ENCODE assay signal across 8 cellular contexts in genomic region chr20:53706511-53707031, GRCh38.
A peak's percentile ranks its signal among the peaks of the same experiment; 100 is the strongest.
DNase-seq lines count a peak whose midpoint lies in the region; ATAC-seq and TF ChIP-seq lines count a peak whose summit lies in the region.

No MANE protein-coding gene starts in this region.

- ATAC-seq in GM19463 (IDR thresholded peaks at IDR 0.05; ENCODE audit: unreplicated experiment) (peak; percentile 43), heart right ventricle (peak in 3 of 8 donors; percentile 11 to 65 (median 43)), GM21825 (IDR thresholded peaks at IDR 0.05; ENCODE audit: unreplicated experiment) (no peak)

- H3K27ac ChIP-seq in OCI-LY3 (ENCODE audit: low read length), result no peak overlapping the region
- H3K27ac ChIP-seq in heart right ventricle, result peak overlapping the region in 7 of 10 donors; percentile 2 to 81 (median 30)

- no peak overlapping the region for H3K9ac ChIP-seq in OCI-LY3 (ENCODE audit: low read length)

- H3K27me3 ChIP-seq in BJ (ENCODE audit: control insufficient read depth, insufficient read depth, low read length) (no peaks in the 10 kb centered on the region; the same call in 1 of the 2 replicates), OCI-LY3 (ENCODE audit: low read depth, low read length) (no peaks in the 10 kb centered on the region; the same call in 1 of the 2 replicates), heart right ventricle (no peaks in the 10 kb centered on the region)

- H3K9me3 ChIP-seq in OCI-LY3 (ENCODE audit: insufficient read depth, low read length) (no peaks in the 10 kb centered on the region), heart right ventricle (no peaks in the 10 kb centered on the region)

- TF ChIP-seq CTCF in BJ (IDR thresholded peaks at IDR 0.05; ENCODE audit: insufficient read depth, low read depth, low read length) (no peak), OCI-LY3 (IDR thresholded peaks at IDR 0.05; ENCODE audit: low read depth, low read length) (no peak), heart right ventricle (IDR thresholded peaks at IDR 0.05) (no peak)

- H4K20me1 ChIP-seq in OCI-LY3 (ENCODE audit: insufficient read depth, low read length), result no peaks in the 10 kb centered on the region

- POLR2A ChIA-PET in BJ (lab: Charles Lee), result interaction anchor here (0.5 kb wide), 1 partner anchor 104 kb away, joined by 4 read pairs; no protein-coding TSS in a partner anchor

- H3K4me2 ChIP-seq in OCI-LY3 (ENCODE audit: low read length), result no peak overlapping the region

- H3K36me3 ChIP-seq in BJ (ENCODE audit: control insufficient read depth, insufficient read depth, low read length) (no peaks in the 10 kb centered on the region), OCI-LY3 (replicated peaks; ENCODE audit: low read depth, low read length) (no peaks in the 10 kb centered on the region), heart right ventricle (no peaks in the 10 kb centered on the region)

- peak; percentile 41 for DNase-seq in BJ (ENCODE audit: low read depth)
- no peak for DNase-seq in heart right ventricle
- no peak for DNase-seq in NCI-H2196 (lab: John Stamatoyannopoulos, UW; ENCODE audit: unreplicated experiment)
- DNase-seq in epidermal melanocyte (ENCODE audit: insufficient read length, low spot score), result no peak
- DNase-seq in NCI-H510A treated with DMSO at 0.1 percent for 48 hours (lab: John Stamatoyannopoulos, UW), result no peak

- no peaks in the 10 kb centered on the region for H3K79me2 ChIP-seq in OCI-LY3 (ENCODE audit: low read length)

- WGBS in heart right ventricle, 2 donors, result 50 to 53% methylated on average over 5 of the region's 5 CpGs

- CTCF ChIA-PET in BJ (lab: Yijun Ruan, JAX), result interaction anchor here (0.7 to 1.0 kb wide), 2 partner anchors 29 to 127 kb away, joined by 3 read pairs; no protein-coding TSS in a partner anchor

- H3K4me1 ChIP-seq in OCI-LY3 (ENCODE audit: low read length) (peaks cover 28% of the 10 kb centered on the region), heart right ventricle (peaks cover 0 to 33% (median 9%) of the 10 kb centered on the region in 9 donors)

- H2AFZ ChIP-seq in OCI-LY3 (ENCODE audit: low read depth, low read length), result 0 out of 2 replicates have a peak overlapping the region, but pooled peaks have one; percentile 13

- no peak overlapping the region for H3K4me3 ChIP-seq in BJ (ENCODE audit: low read depth, low read length)
- no peak overlapping the region for H3K4me3 ChIP-seq in OCI-LY3 (ENCODE audit: low read length)
- no peak overlapping the region for H3K4me3 ChIP-seq in heart right ventricle

- intact Hi-C loops in heart right ventricle (cut with DNase I), result no loop called here
